In genomic region chr12:54300267-54300731, GRCh38 we compare ENCODE assay signal across 6 cellular contexts. TPM values are rescaled to one million over a fixed set of nuclear protein-coding genes. Genes with fewer than 3 reads are reported as not detected.
DNase-seq lines count a peak whose midpoint lies in the region; ATAC-seq and TF ChIP-seq lines count a peak whose summit lies in the region.

No MANE protein-coding gene starts in this region.

- H3K27ac ChIP-seq in skin epidermis, result peak overlapping the region in 4 of 21 experiments; percentile 27 to 55 (median 44)

- peak overlapping the region; percentile 42 for H3K4me3 ChIP-seq in fibroblast of villous mesenchyme (ENCODE audit: low read depth, low read length)
- H3K4me3 ChIP-seq in skin epidermis, result peak overlapping the region in 4 of 7 experiments; percentile 1 to 17 (median 8)

- ATAC-seq in activated CD4-positive, CD25-positive, alpha-beta regulatory T cell treated with anti-CD3 and anti-CD28 coated beads, Interleukin-2, amount 50 U/mL, for 24 hours, result no peak
- ATAC-seq in GM19467 (IDR thresholded peaks at IDR 0.05; ENCODE audit: unreplicated experiment) (no peak), HG03045 (IDR thresholded peaks at IDR 0.05; ENCODE audit: unreplicated experiment) (no peak)

- DNase-seq in M059J (ENCODE audit: low read depth), result peak; percentile 56
- DNase-seq in fibroblast of villous mesenchyme (ENCODE audit: low read depth), result no peak

- TF ChIP-seq CTCF in fibroblast of villous mesenchyme (IDR thresholded peaks at IDR 0.05; ENCODE audit: insufficient read depth, low read depth, low read length), result no peak

RNA-seq across cellular contexts. Expression of gene NFE2, which starts 0.5 kb away (rescaled TPM):
- 1.3 and 2.5 TPM in 2 replicates for total RNA-seq in M059J (2014; rRNA removed; shearing (Covaris generic))
- under 0.01 and 0.43 TPM in 2 replicates for total RNA-seq in fibroblast of villous mesenchyme

RNA-seq across cellular contexts. Expression of gene HNRNPA1, which starts 19.8 kb away (rescaled TPM):
- total RNA-seq in M059J (2014; rRNA removed; shearing (Covaris generic)), result 317 and 339 TPM in 2 replicates
- total RNA-seq in fibroblast of villous mesenchyme, result 242 and 251 TPM in 2 replicates

RNA-seq across cellular contexts. Expression of gene CBX5, which starts 20.4 kb away (rescaled TPM):
- total RNA-seq in M059J (2014; rRNA removed; shearing (Covaris generic)), result 37.0 and 63.1 TPM in 2 replicates
- 50.9 and 68.7 TPM in 2 replicates for total RNA-seq in fibroblast of villous mesenchyme

RNA-seq across cellular contexts. Expression of gene COPZ1, which starts 24.6 kb away (rescaled TPM):
- total RNA-seq in M059J (2014; rRNA removed; shearing (Covaris generic)), result 186 and 191 TPM in 2 replicates
- 95.0 and 139 TPM in 2 replicates for total RNA-seq in fibroblast of villous mesenchyme
